Comparison of ENCODE assay signal across 20 cellular contexts in the genomic region with DNA sequence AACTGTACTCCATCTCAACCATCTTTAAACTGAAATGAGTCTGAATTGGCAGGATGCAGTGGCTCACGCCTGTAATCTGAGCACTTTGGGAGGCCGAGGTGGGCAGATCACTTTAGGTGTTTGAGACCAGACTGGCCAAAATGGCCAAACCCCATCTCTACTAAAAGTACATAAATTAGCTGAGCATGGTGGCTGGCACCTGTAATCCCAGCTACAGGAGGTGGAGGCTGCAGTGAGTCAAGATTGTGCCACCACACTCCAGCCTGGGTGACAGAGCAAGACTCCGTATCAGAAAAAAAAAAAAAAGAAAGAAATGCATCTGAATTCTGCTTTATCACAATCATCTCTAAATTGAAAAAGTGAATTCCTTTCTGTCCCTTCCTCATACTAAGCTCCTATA.
DNase-seq lines count a peak whose midpoint lies in the region; ATAC-seq, FAIRE-seq and TF ChIP-seq lines count a peak whose summit lies in the region.
"Had no signal": no experiment of that assay in that cellular context is flagged by ENCODE, and none has a peak within 500 bp of the region (broad histone marks: within the 10 kb centered on the region; RNA-seq: fewer than 3 reads in every experiment).

No MANE protein-coding gene starts in this region.

- no peak overlapping the region for H3K4me2 ChIP-seq in HepG2 (ENCODE audit: low read depth, low read length)
- no peak overlapping the region for H3K4me2 ChIP-seq in Karpas-422 (ENCODE audit: low read depth, low read length, poor library complexity, severe bottlenecking)
- H3K4me2 ChIP-seq: A549, BLaER1 had no signal

- TF ChIP-seq EP300 in HepG2 (IDR thresholded peaks at IDR 0.05; ENCODE audit: low read depth in 2 of 2, low read length in 2 of 2) (no peak), HepG2 (CRISPR knock-in tag; IDR thresholded peaks at IDR 0.05; ENCODE audit: borderline replicate concordance) (no peak)

- H3K27me3 ChIP-seq in HepG2 (ENCODE audit: control insufficient read depth in 1 of 2, insufficient read depth in 2 of 2, low read length in 2 of 2) (no peaks in the 10 kb centered on the region; a peak in 1 of 5 replicates), right lobe of liver (no peaks in the 10 kb centered on the region), Karpas-422 (ENCODE audit: low read length) (no peaks in the 10 kb centered on the region), foreskin keratinocyte (peaks cover 3% of the 10 kb centered on the region)
- H3K27me3 ChIP-seq: BLaER1 had no signal

- H3K79me2 ChIP-seq in HepG2 (ENCODE audit: insufficient read depth, low read length) (no peaks in the 10 kb centered on the region), Karpas-422 (ENCODE audit: low read length) (peaks cover 12% of the 10 kb centered on the region)

- TF ChIP-seq CTCF in HepG2 (CRISPR knock-in tag; IDR thresholded peaks at IDR 0.05) (no peak), right lobe of liver (IDR thresholded peaks at IDR 0.05) (no peak), foreskin keratinocyte (conservative IDR thresholded peaks at IDR 0.05) (no peak)

- TF ChIP-seq RAD21 in HepG2 (CRISPR knock-in tag; IDR thresholded peaks at IDR 0.05), result no peak

- H3K27ac ChIP-seq in HepG2 (ENCODE audit: extremely low read length, insufficient read depth, low read length) (no peak overlapping the region), right lobe of liver (no peak overlapping the region), Karpas-422 (ENCODE audit: low read length) (no peak overlapping the region; the same call in 1 of the 2 replicates), foreskin keratinocyte (no peak overlapping the region)
- H3K27ac ChIP-seq: 22Rv1, A549, BLaER1 had no signal

- 11% methylated on average over 3 of the region's 3 CpGs for WGBS in HepG2 (ENCODE audit: low lambda C conversion rate)
- 59% methylated on average over 3 of the region's 3 CpGs for WGBS in right lobe of liver (ENCODE audit: insufficient coverage, low coverage, low lambda C conversion rate, missing lambda C conversion rate)

- H3K4me3 ChIP-seq in HepG2 (replicated peaks in 1 of 3; ENCODE audit: insufficient read depth in 1 of 3, low read depth in 2 of 3, low read length in 3 of 3), result no peak overlapping the region
- no peak overlapping the region for H3K4me3 ChIP-seq in right lobe of liver
- no peak overlapping the region for H3K4me3 ChIP-seq in Karpas-422 (ENCODE audit: low read length)
- H3K4me3 ChIP-seq: A549, BLaER1, GM12878, HAP-1 had no signal

- no peak for FAIRE-seq in HepG2 (lab: Jason Lieb, UNC)
- FAIRE-seq: A549, GM12878, H1, HTR-8/SVneo had no signal

- POLR2A ChIA-PET in HepG2 (lab: Yijun Ruan, JAX), result no interaction called here

- H3K9me2 ChIP-seq in Karpas-422 (replicated peaks; ENCODE audit: insufficient read depth, low read length), result no peaks in the 10 kb centered on the region

- H4K20me1 ChIP-seq in HepG2 (ENCODE audit: insufficient read depth, low read length) (no peaks in the 10 kb centered on the region), Karpas-422 (ENCODE audit: insufficient read depth, low read depth, low read length) (no peaks in the 10 kb centered on the region)
- H4K20me1 ChIP-seq: BLaER1 had no signal

- in situ Hi-C loops in HepG2 (cut with HindIII; ENCODE audit: extremely low pct_ligation_motif_present, low pct_unique_long_range_greater_than_20kb), result no loop called here

- no peaks in the 10 kb centered on the region for H3K4me1 ChIP-seq in HepG2 (ENCODE audit: insufficient read depth, low read length)
- H3K4me1 ChIP-seq in right lobe of liver, result no peaks in the 10 kb centered on the region
- peaks cover 16% of the 10 kb centered on the region; the same call in 1 of the 2 replicates for H3K4me1 ChIP-seq in Karpas-422 (ENCODE audit: low read length)
- no peaks in the 10 kb centered on the region for H3K4me1 ChIP-seq in foreskin keratinocyte
- H3K4me1 ChIP-seq: A549, BLaER1 had no signal

- CTCF ChIA-PET in HepG2 (lab: Yijun Ruan, JAX; ENCODE audit: low intra/inter-chr PET ratio, low total read pairs), result no interaction called here

- TF ChIP-seq POLR2A in HepG2 (IDR thresholded peaks at IDR 0.05; ENCODE audit: insufficient read depth in 1 of 2, low read depth in 2 of 2, low read length in 2 of 2) (no peak), right lobe of liver (IDR thresholded peaks at IDR 0.05) (no peak)

- no TSS peak for BruUV-seq in HepG2 (replicated peaks; lab: Mats Ljungman, UMichigan)

- H2AFZ ChIP-seq in HepG2 (ENCODE audit: low read length), result no peak overlapping the region
- H2AFZ ChIP-seq in Karpas-422 (ENCODE audit: low read length), result no peak overlapping the region

- no peak overlapping the region for H3K9ac ChIP-seq in HepG2 (ENCODE audit: insufficient read depth, low read depth, low read length)
- no peak overlapping the region for H3K9ac ChIP-seq in Karpas-422 (ENCODE audit: low read length)
- H3K9ac ChIP-seq: BLaER1 had no signal

- DNase-seq in HepG2 (ENCODE audit: low spot score) (no peak), right lobe of liver (no peak), Karpas-422 (peak; percentile 57), foreskin keratinocyte (no peak), COR-L47 (lab: John Stamatoyannopoulos, UW) (no peak), AG08396 (ENCODE audit: low spot score) (no peak)
- no peak for DNase-seq in stimulated activated naive CD4-positive, alpha-beta T cell (lab: John Stamatoyannopoulos, UW)
- DNase-seq: Calu3; CD4-positive, alpha-beta memory T cell; DMS79 treated with DMSO at 0.1 percent for 48 hours; GF-D8; HFFc6; KBM-7 had no signal

- intact Hi-C loops in HepG2 (cut with micrococcal nuclease; ENCODE audit: unreplicated experiment) (no loop called here), right lobe of liver (cut with DNase I) (no loop called here)

- no peaks in the 10 kb centered on the region for H3K36me3 ChIP-seq in HepG2 (replicated peaks in 1 of 2; ENCODE audit: control insufficient read depth in 1 of 2, insufficient read depth in 2 of 2, low read length in 2 of 2)
- H3K36me3 ChIP-seq in right lobe of liver, result no peaks in the 10 kb centered on the region
- H3K36me3 ChIP-seq in Karpas-422 (ENCODE audit: insufficient read depth, low read length), result peaks cover 11% of the 10 kb centered on the region; the same call in 1 of the 2 replicates
- H3K36me3 ChIP-seq: BLaER1, HAP-1 had no signal

- ATAC-seq in HepG2, result peak; percentile 43; the same call in 1 of the 3 replicates
- no peak for ATAC-seq in right lobe of liver
- ATAC-seq in foreskin keratinocyte, result peak; percentile 21
- ATAC-seq: GM12878 had no signal

- no peaks in the 10 kb centered on the region for H3K9me3 ChIP-seq in HepG2 (ENCODE audit: low read length)
- H3K9me3 ChIP-seq in right lobe of liver, result no peaks in the 10 kb centered on the region
- H3K9me3 ChIP-seq in Karpas-422 (ENCODE audit: low read length), result no peaks in the 10 kb centered on the region
- H3K9me3 ChIP-seq: A549, BLaER1, HAP-1 had no signal

TF ChIP-seq in HepG2, 621 proteins besides CTCF, POLR2A, EP300 and RAD21:
- TF ChIP-seq ATF7 (IDR thresholded peaks at IDR 0.05), result no peak
- TF ChIP-seq ATF7 (CRISPR knock-in tag; IDR thresholded peaks at IDR 0.05), result no peak
- TF ChIP-seq ZNF484 (CRISPR knock-in tag; IDR thresholded peaks at IDR 0.05; ENCODE audit: borderline replicate concordance, low read depth), result no peak
- TF ChIP-seq GFI1 (CRISPR knock-in tag; IDR thresholded peaks at IDR 0.05; ENCODE audit: borderline replicate concordance), result no peak
- TF ChIP-seq, protein P1, sequence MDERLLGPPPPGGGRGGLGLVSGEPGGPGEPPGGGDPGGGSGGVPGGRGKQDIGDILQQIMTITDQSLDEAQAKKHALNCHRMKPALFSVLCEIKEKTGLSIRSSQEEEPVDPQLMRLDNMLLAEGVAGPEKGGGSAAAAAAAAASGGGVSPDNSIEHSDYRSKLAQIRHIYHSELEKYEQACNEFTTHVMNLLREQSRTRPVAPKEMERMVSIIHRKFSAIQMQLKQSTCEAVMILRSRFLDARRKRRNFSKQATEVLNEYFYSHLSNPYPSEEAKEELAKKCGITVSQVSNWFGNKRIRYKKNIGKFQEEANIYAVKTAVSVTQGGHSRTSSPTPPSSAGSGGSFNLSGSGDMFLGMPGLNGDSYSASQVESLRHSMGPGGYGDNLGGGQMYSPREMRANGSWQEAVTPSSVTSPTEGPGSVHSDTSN (CRISPR knock-in tag; IDR thresholded peaks at IDR 0.05), result no peak
- TF ChIP-seq, protein P2, sequence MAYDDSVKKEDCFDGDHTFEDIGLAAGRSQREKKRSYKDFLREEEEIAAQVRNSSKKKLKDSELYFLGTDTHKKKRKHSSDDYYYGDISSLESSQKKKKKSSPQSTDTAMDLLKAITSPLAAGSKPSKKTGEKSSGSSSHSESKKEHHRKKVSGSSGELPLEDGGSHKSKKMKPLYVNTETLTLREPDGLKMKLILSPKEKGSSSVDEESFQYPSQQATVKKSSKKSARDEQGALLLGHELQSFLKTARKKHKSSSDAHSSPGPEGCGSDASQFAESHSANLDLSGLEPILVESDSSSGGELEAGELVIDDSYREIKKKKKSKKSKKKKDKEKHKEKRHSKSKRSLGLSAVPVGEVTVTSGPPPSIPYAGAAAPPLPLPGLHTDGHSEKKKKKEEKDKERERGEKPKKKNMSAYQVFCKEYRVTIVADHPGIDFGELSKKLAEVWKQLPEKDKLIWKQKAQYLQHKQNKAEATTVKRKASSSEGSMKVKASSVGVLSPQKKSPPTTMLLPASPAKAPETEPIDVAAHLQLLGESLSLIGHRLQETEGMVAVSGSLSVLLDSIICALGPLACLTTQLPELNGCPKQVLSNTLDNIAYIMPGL (CRISPR knock-in tag; IDR thresholded peaks at IDR 0.05; ENCODE audit: borderline replicate concordance in 1 of 2, low read depth in 1 of 2), result no peak

Comparison
In these comparisons a context has a peak if more than half of its experiments do, and no peak if none do; other contexts are left out.
1. ATAC-seq: peak in HepG2 (single experiment) and foreskin keratinocyte (single experiment); none in right lobe of liver (0 of 4).